Comparison of ENCODE assay signal across 9 cellular contexts in the genomic region with DNA sequence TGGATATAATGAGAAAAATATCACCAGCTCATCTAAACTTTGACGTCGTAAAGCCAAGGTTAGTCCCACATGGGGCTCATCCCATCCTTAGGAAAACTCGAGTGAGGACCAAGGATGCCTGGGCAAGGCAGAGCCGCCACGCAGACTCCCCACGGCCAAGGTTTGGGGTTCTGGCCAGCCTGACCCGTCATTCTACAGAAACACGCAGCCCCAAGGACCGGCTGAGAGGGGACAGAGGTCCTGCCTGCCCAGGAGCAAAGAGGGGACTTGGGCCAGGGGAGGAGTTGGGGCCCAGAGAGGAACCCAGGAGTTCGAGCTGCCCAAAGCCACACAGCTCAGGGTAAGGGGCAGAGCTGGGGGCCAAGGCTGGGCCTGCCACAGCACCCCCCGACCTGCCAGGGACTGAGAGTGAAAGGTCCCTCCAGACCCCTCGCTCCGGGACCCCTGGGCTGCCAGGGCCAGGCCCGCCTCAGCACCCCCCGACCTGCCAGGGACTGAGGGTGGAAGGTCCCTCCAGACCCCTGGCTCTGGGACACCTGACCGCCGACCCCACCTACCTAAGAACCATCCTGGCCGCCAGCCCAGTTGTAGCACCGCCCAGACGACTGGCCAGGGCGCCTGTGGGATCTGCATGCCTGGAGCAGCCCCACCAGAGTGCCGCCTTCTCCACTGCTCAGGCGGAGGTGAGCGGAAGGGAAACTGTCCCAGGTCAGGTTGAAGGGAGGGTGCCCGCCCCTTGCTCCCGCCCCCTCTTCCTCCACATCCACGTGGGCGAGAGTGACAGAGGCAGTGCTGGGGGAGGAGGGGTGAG. TPM values are rescaled to one million over a fixed set of nuclear protein-coding genes. Genes with fewer than 3 reads are reported as not detected.
A peak's percentile ranks its signal among the peaks of the same experiment; 100 is the strongest.
DNase-seq lines count a peak whose midpoint lies in the region; ATAC-seq lines count a peak whose summit lies in the region.
"Had no signal": no experiment of that assay in that cellular context is flagged by ENCODE, and none has a peak within 500 bp of the region (broad histone marks: within the 10 kb centered on the region; RNA-seq: fewer than 3 reads in every experiment).

A gene (minus strand): TSS at position 689 of the 811 bp plus-strand sequence. CDS start 56 bp downstream, at position 633.

- no peaks in the 10 kb centered on the region for H3K27me3 ChIP-seq in layer of hippocampus (ENCODE audit: control insufficient read depth, insufficient read depth, low read length)

- peak within 1 kb of the TSS; percentile 25 for H3K4me3 ChIP-seq in Jurkat, Clone E6-1 (ENCODE audit: low read length)

- peak within 1 kb of the TSS; percentile 78 for H3K27ac ChIP-seq in layer of hippocampus (ENCODE audit: low read depth, low read length)

- no peak for DNase-seq in Jurkat, Clone E6-1 (ENCODE audit: low read depth, low spot score)
- peak; percentile 89 for DNase-seq in activated effector memory CD4-positive, alpha-beta T cell treated with anti-CD3 and anti-CD28 coated beads, Interleukin-2, amount 50 U/mL, for 16 hours
- DNase-seq in stimulated activated CD8-positive, alpha-beta memory T cell treated with anti-CD3 and anti-CD28 coated beads, Interleukin-2, amount 100 ng/mL, for 48 hours (ENCODE audit: low read depth in 2 of 2): peak; percentile 67
- no peak for DNase-seq in cerebellar nuclear complex (lab: John Stamatoyannopoulos, UW)
- DNase-seq in H4 (ENCODE audit: low spot score): no peak

- ATAC-seq in GM19023 (IDR thresholded peaks at IDR 0.05; ENCODE audit: unreplicated experiment) (peak; percentile 45), HG03097 (IDR thresholded peaks at IDR 0.05; ENCODE audit: low FRiP score, unreplicated experiment) (no peak)

RNA-seq across cellular contexts. Expression of the gene that starts here (rescaled TPM):
- polyA plus RNA-seq in Jurkat, Clone E6-1 (2012; ENCODE audit: insufficient read depth, insufficient read length): 3.5 TPM
- total RNA-seq in H4 (2014; rRNA removed; shearing (Covaris generic)): not detected in 2 replicates
- total RNA-seq: pulmonary artery endothelial cell had no signal

Comparison
In these comparisons a context has a peak if more than half of its experiments do, and no peak if none do; other contexts are left out.
1. DNase-seq: peak in activated effector memory CD4-positive, alpha-beta T cell treated with anti-CD3 and anti-CD28 coated beads, Interleukin-2, amount 50 U/mL, for 16 hours (single experiment) and stimulated activated CD8-positive, alpha-beta memory T cell treated with anti-CD3 and anti-CD28 coated beads, Interleukin-2, amount 100 ng/mL, for 48 hours (2 of 2); none in Jurkat, Clone E6-1 (single experiment), cerebellar nuclear complex (0 of 2) and H4 (single experiment).